32 cellular contexts compared by ENCODE assay signal in the genomic region with DNA sequence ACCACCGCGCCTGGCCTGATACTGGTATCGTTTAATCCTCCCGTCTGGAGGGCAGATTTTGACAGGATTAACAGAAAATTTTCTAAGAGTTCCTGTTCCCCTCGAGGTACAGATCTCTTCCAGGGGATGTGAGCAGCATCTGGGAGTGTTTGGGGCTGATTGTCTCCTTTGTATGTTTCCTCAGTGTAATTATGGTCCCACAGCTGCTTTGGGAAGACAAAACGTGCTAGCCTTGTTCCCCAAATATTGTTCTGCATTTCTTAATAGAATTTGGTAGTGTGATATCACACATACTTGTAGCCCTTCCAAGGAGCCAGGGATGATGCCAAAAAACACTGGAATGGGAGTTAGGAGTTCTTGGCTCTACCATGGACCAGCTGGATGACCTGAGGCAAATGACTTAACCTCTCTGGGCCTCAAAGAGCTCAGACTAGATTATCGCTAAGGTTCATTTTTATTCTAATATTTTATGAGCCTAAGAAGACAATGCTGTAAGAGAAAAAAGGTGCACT. TPM values are rescaled to one million over a fixed set of nuclear protein-coding genes. Genes with fewer than 3 reads are reported as not detected.
"Had no signal": no experiment of that assay in that cellular context is flagged by ENCODE, and none has a peak within 500 bp of the region (broad histone marks: within the 10 kb centered on the region; RNA-seq: fewer than 3 reads in every experiment).

No MANE protein-coding gene starts in this region.

- DNase-seq: activated B cell treated with CpG ODN at 0.5 μM for 24 hours; activated CD4-positive, alpha-beta T cell treated with anti-CD3 and anti-CD28 coated beads for 48 hours; activated CD4-positive, alpha-beta T cell treated with anti-CD3 and anti-CD28 coated beads, Interleukin-2, amount 50 U/mL, for 1 hour; activated CD4-positive, alpha-beta T cell treated with anti-CD3 and anti-CD28 coated beads, Interleukin-2, amount 50 U/mL, for 48 hours; activated CD8-positive, alpha-beta memory T cell treated with anti-CD3 and anti-CD28 coated beads for 24 hours; activated CD8-positive, alpha-beta T cell treated with anti-CD3 and anti-CD28 coated beads for 36 hours; activated effector memory CD4-positive, alpha-beta T cell treated with Interleukin-2 at 50 U/mL for 16 hours; activated gamma-delta T cell treated with Interleukin-2 at 50 U/mL for 16 hours; activated naive CD4-positive, alpha-beta T cell treated with anti-CD3 and anti-CD28 coated beads, Interleukin-2, amount 50 U/mL, for 16 hours; activated naive CD4-positive, alpha-beta T cell treated with Interleukin-2 at 50 U/mL for 16 hours; activated T-cell treated with anti-CD3 and anti-CD28 coated beads, Interleukin-2, amount 50 U/mL, for 4 hours; amniotic stem cell; anterior cingulate cortex; brain microvascular endothelial cell; effector CD4-positive, alpha-beta T cell; effector memory CD8-positive, alpha-beta T cell; erythroblast; esophagus squamous epithelium; foreskin melanocyte; glutamatergic neuron; T-helper 1 cell; T-helper 17 cell; T1000; WERI-Rb-1 had no signal

- ATAC-seq: activated CD4-positive, CD25-positive, alpha-beta regulatory T cell treated with anti-CD3 and anti-CD28 coated beads, Interleukin-2, amount 50 U/mL, for 24 hours; activated CD8-positive, alpha-beta T cell treated with anti-CD3 and anti-CD28 coated beads for 36 hours; activated T-cell treated with anti-CD3 and anti-CD28 coated beads, Interleukin-2, amount 50 U/mL, for 4 hours; activated T-helper 17 cell treated with anti-CD3 and anti-CD28 coated beads, Interleukin-2, amount 50 U/mL, for 72 hours; effector memory CD8-positive, alpha-beta T cell; T-helper 17 cell had no signal

- H3K4me3 ChIP-seq: coronary artery, esophagus squamous epithelium had no signal

- H3K36me3 ChIP-seq: brain microvascular endothelial cell, esophagus squamous epithelium, WERI-Rb-1 had no signal

- H3K27ac ChIP-seq: brain microvascular endothelial cell, coronary artery, esophagus squamous epithelium, WERI-Rb-1 had no signal

- H3K9me3 ChIP-seq: esophagus squamous epithelium had no signal

- H3K27me3 ChIP-seq: brain microvascular endothelial cell had no signal

- H3K4me1 ChIP-seq: esophagus squamous epithelium had no signal

RNA-seq across cellular contexts. Expression of a gene that starts 19.0 kb away (rescaled TPM):
- total RNA-seq: activated B cell treated with CpG ODN at 0.5 μM for 24 hours; activated CD8-positive, alpha-beta T cell treated with anti-CD3 and anti-CD28 coated beads for 36 hours; astrocyte; bronchial epithelial cell; fibroblast of lung; fibroblast of villous mesenchyme; T-helper 17 cell had no signal
- polyA plus RNA-seq: adipose tissue, fibroblast of lung had no signal
